In the genomic region with DNA sequence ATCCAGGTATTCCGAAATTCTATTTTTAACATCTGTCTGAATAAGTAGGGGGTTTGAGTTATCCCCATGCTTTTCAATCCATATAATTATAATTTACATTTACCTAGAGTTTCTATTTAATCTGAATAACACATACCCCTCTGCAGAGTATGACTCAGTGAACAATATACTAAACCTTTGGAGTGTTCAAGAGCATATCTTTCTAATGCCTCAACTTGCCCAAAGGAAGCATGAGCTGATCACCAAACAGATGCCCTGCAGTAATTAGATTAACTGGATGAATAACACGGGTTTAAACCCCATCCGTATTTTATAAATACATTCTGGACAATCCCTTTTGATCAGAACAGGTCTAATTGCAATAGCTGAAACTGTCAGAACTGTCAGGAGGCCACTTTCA, we compare ENCODE assay signal across 19 cellular contexts.
DNase-seq lines count a peak whose midpoint lies in the region; ATAC-seq, FAIRE-seq and TF ChIP-seq lines count a peak whose summit lies in the region.
"Had no signal": no experiment of that assay in that cellular context is flagged by ENCODE, and none has a peak within 500 bp of the region (broad histone marks: within the 10 kb centered on the region; RNA-seq: fewer than 3 reads in every experiment).

No MANE protein-coding gene starts in this region.

- CTCF ChIA-PET in MCF 10A (lab: Yijun Ruan, JAX), result interaction anchor here (0.7 kb wide), 1 partner anchor 17 kb away, joined by 3 read pairs; no protein-coding TSS in a partner anchor
- CTCF ChIA-PET in GM12878 (lab: Yijun Ruan, JAX), result interaction anchor here (1.0 to 1.8 kb wide), 3 partner anchors 10 to 42 kb away, joined by 3 to 11 read pairs (median 4); no protein-coding TSS in a partner anchor
- CTCF ChIA-PET in Caco-2 (lab: Charles Lee), result no interaction called here

- BruUV-seq in MCF 10A (replicated peaks; lab: Mats Ljungman, UMichigan) (no TSS peak), GM12878 (replicated peaks; lab: Mats Ljungman, UMichigan) (no TSS peak), Caco-2 (replicated peaks; lab: Mats Ljungman, UMichigan) (no TSS peak)

- H3K36me3 Mint-ChIP-seq in MCF 10A (ENCODE audit: insufficient read depth, unreplicated experiment) (no peaks in the 10 kb centered on the region), Caco-2 (ENCODE audit: insufficient read depth, unreplicated experiment) (peaks cover 7% of the 10 kb centered on the region), T-helper 17 cell (ENCODE audit: low read depth) (no peaks in the 10 kb centered on the region)

- no peak overlapping the region for H3K27ac ChIP-seq in breast epithelium
- H3K27ac ChIP-seq in GM12878 (ENCODE audit: control insufficient read depth, insufficient read depth), result no peak overlapping the region
- peak overlapping the region; percentile 35 for H3K27ac ChIP-seq in epithelial cell of prostate
- H3K27ac ChIP-seq: 22Rv1, C4-2B had no signal

- no peaks in the 10 kb centered on the region for H3K9me3 Mint-ChIP-seq in MCF 10A (ENCODE audit: unreplicated experiment)
- H3K9me3 Mint-ChIP-seq in Caco-2 (ENCODE audit: unreplicated experiment), result no peaks in the 10 kb centered on the region
- H3K9me3 Mint-ChIP-seq: CD4-positive, alpha-beta T cell; GM23338 had no signal

- in situ Hi-C loops in GM12878 (cut with MboI), result no loop called here

- ATAC-seq in GM12878 (no peak), T-helper 17 cell (no peak)
- ATAC-seq: A549, GM23338 had no signal

- H3K27ac Mint-ChIP-seq in MCF 10A (ENCODE audit: low read depth, unreplicated experiment), result peak overlapping the region; percentile 50
- H3K27ac Mint-ChIP-seq in Caco-2 (ENCODE audit: unreplicated experiment), result no peak overlapping the region
- no peak overlapping the region for H3K27ac Mint-ChIP-seq in T-helper 17 cell
- H3K27ac Mint-ChIP-seq: CD4-positive, alpha-beta T cell; GM23338 had no signal

- no peak for TF ChIP-seq POLR2A in breast epithelium (IDR thresholded peaks at IDR 0.05)
- TF ChIP-seq POLR2A in GM12878 (IDR thresholded peaks at IDR 0.05; ENCODE audit: low read depth, low read length), result no peak

- no peaks in the 10 kb centered on the region for H3K9me3 ChIP-seq in breast epithelium
- H3K9me3 ChIP-seq in GM12878 (replicated peaks; ENCODE audit: control insufficient read depth, insufficient read depth, low read length), result no peaks in the 10 kb centered on the region; the same call in 2 of the 3 replicates
- no peaks in the 10 kb centered on the region for H3K9me3 ChIP-seq in Caco-2
- no peaks in the 10 kb centered on the region for H3K9me3 ChIP-seq in T-helper 17 cell (ENCODE audit: control insufficient read depth, low read length, poor library complexity, severe bottlenecking)
- H3K9me3 ChIP-seq: A549 had no signal

- SMC1A ChIA-PET in GM12878 (lab: Charles Lee; ENCODE audit: uncharacterized antibody, unreplicated experiment), result interaction anchor here (0.6 to 1.5 kb wide), 8 partner anchors 9 to 268 kb away, joined by 3 to 6 read pairs (median 4); no protein-coding TSS in a partner anchor

- POLR2A ChIA-PET in MCF 10A (lab: Yijun Ruan, JAX), result no interaction called here
- POLR2A ChIA-PET in GM12878 (lab: Charles Lee), result interaction anchor here (1.2 to 1.5 kb wide), 2 partner anchors 8 to 249 kb away, joined by 4 read pairs; no protein-coding TSS in a partner anchor
- POLR2A ChIA-PET in Caco-2 (lab: Charles Lee), result no interaction called here

- no peak overlapping the region for H2AFZ ChIP-seq in GM12878 (ENCODE audit: control insufficient read depth, low read depth, low read length)
- H2AFZ ChIP-seq: GM23338 had no signal

- no peak for TF ChIP-seq CTCF in MCF 10A (IDR thresholded peaks at IDR 0.05; ENCODE audit: unreplicated experiment)
- TF ChIP-seq CTCF in breast epithelium (IDR thresholded peaks at IDR 0.05), result no peak
- no peak for TF ChIP-seq CTCF in GM12878 (IDR thresholded peaks at IDR 0.05 in 2 of 3, conservative IDR thresholded peaks at IDR 0.05 in 1 of 3; ENCODE audit: control insufficient read depth in 2 of 3, extremely low read depth in 1 of 3, insufficient read depth in 1 of 3, low read depth in 3 of 3, low read length in 3 of 3)
- TF ChIP-seq CTCF in Caco-2 (IDR thresholded peaks at IDR 0.05; ENCODE audit: insufficient read depth in 1 of 2, low read depth in 1 of 2, low read length in 1 of 2, severe bottlenecking in 1 of 2, unreplicated experiment in 1 of 2), result no peak

- TF ChIP-seq RAD21 in GM12878 (IDR thresholded peaks at IDR 0.05; ENCODE audit: insufficient read depth, low read depth, low read length), result no peak

- no peak overlapping the region for H3K9ac ChIP-seq in GM12878 (ENCODE audit: control insufficient read depth, insufficient read depth, low read length)

- H3K4me1 Mint-ChIP-seq in MCF 10A (ENCODE audit: insufficient read depth, unreplicated experiment), result peaks cover 39% of the 10 kb centered on the region
- peaks cover 17% of the 10 kb centered on the region for H3K4me1 Mint-ChIP-seq in Caco-2 (ENCODE audit: low read depth, unreplicated experiment)
- H3K4me1 Mint-ChIP-seq in T-helper 17 cell, result no peaks in the 10 kb centered on the region

- intact Hi-C loops in MCF 10A (cut with micrococcal nuclease) (no loop called here), breast epithelium (cut with DNase I; ENCODE audit: low total_unique reads) (no loop called here), GM12878 (cut with micrococcal nuclease; ENCODE audit: unreplicated experiment) (no loop called here), Caco-2 (cut with micrococcal nuclease; ENCODE audit: unreplicated experiment) (no loop called here)

- no peaks in the 10 kb centered on the region for H3K79me2 ChIP-seq in GM12878 (ENCODE audit: control insufficient read depth, insufficient read depth, low read length)

- H3K27me3 ChIP-seq in breast epithelium, result no peaks in the 10 kb centered on the region
- no peaks in the 10 kb centered on the region for H3K27me3 ChIP-seq in GM12878 (replicated peaks in 1 of 2; ENCODE audit: control insufficient read depth in 2 of 2, insufficient read depth in 2 of 2, low read length in 1 of 2)
- no peaks in the 10 kb centered on the region for H3K27me3 ChIP-seq in Caco-2 (replicated peaks; ENCODE audit: control insufficient read depth, insufficient read depth, low read length)

- H3K4me3 ChIP-seq in breast epithelium (no peak overlapping the region), GM12878 (no peak overlapping the region), Caco-2 (ENCODE audit: low read depth, low read length) (no peak overlapping the region)
- H3K4me3 ChIP-seq: A549, GM23338 had no signal

- no peak overlapping the region for H3K4me3 Mint-ChIP-seq in MCF 10A (ENCODE audit: unreplicated experiment)
- no peak overlapping the region for H3K4me3 Mint-ChIP-seq in Caco-2 (ENCODE audit: unreplicated experiment)
- no peak overlapping the region for H3K4me3 Mint-ChIP-seq in T-helper 17 cell
- H3K4me3 Mint-ChIP-seq: CD4-positive, alpha-beta T cell; GM23338 had no signal

- H4K20me1 ChIP-seq in GM12878 (ENCODE audit: control insufficient read depth, insufficient read depth), result no peaks in the 10 kb centered on the region

- H3K4me1 ChIP-seq in breast epithelium (no peaks in the 10 kb centered on the region), GM12878 (ENCODE audit: control insufficient read depth, insufficient read depth, low read length) (no peaks in the 10 kb centered on the region), Caco-2 (peaks cover 19% of the 10 kb centered on the region)

- H3K27me3 Mint-ChIP-seq in MCF 10A (ENCODE audit: insufficient read depth, unreplicated experiment), result no peaks in the 10 kb centered on the region
- H3K27me3 Mint-ChIP-seq in Caco-2 (ENCODE audit: insufficient read depth, unreplicated experiment), result no peaks in the 10 kb centered on the region
- no peaks in the 10 kb centered on the region for H3K27me3 Mint-ChIP-seq in T-helper 17 cell

- DNase-seq in MCF 10A (ENCODE audit: unreplicated experiment) (no peak), breast epithelium (ENCODE audit: low spot score in 2 of 2) (no peak), GM12878 (ENCODE audit: low read depth, low spot score) (no peak), epithelial cell of prostate (ENCODE audit: low read depth, low spot score) (no peak), Caco-2 (no peak), NCI-H446 treated with DMSO at 0.1 percent for 48 hours (lab: John Stamatoyannopoulos, UW) (no peak), T-helper 17 cell (no peak)
- DNase-seq: AML-193; CD4-positive, alpha-beta T cell; DMS153; DMS79; HCEC 1CT had no signal

- RAD21 ChIA-PET in GM12878 (lab: Charles Lee; ENCODE audit: unreplicated experiment), result interaction anchor here (0.7 to 1.5 kb wide), 3 partner anchors 10 to 36 kb away, joined by 3 to 4 read pairs (median 3); no protein-coding TSS in a partner anchor

- WGBS in GM12878 (ENCODE audit: insufficient coverage, insufficient replicate concordance, low lambda C conversion rate, missing lambda C conversion rate), result 0% methylated on average over 3 of the region's 3 CpGs

- no peak for FAIRE-seq in GM12878 (lab: Jason Lieb, UNC)
- FAIRE-seq: A549, GM12891, GM18507, H54 had no signal

- no peak for TF ChIP-seq EP300 in GM12878 (IDR thresholded peaks at IDR 0.05; ENCODE audit: borderline replicate concordance in 1 of 2, control insufficient read depth in 1 of 2, low read depth in 2 of 2, low read length in 2 of 2)

- no peak overlapping the region for H3K4me2 ChIP-seq in GM12878 (ENCODE audit: control insufficient read depth, insufficient read depth)
- H3K4me2 ChIP-seq: A549, GM23338 had no signal

- no peaks in the 10 kb centered on the region for H3K36me3 ChIP-seq in breast epithelium
- no peaks in the 10 kb centered on the region for H3K36me3 ChIP-seq in GM12878 (ENCODE audit: control insufficient read depth in 2 of 2, insufficient read depth in 2 of 2, low read length in 1 of 2)
- no peaks in the 10 kb centered on the region for H3K36me3 ChIP-seq in Caco-2 (ENCODE audit: control insufficient read depth, insufficient read depth, low read length)

TF ChIP-seq in GM12878, 131 proteins besides CTCF, POLR2A, EP300 and RAD21:
- TF ChIP-seq, protein P1, sequence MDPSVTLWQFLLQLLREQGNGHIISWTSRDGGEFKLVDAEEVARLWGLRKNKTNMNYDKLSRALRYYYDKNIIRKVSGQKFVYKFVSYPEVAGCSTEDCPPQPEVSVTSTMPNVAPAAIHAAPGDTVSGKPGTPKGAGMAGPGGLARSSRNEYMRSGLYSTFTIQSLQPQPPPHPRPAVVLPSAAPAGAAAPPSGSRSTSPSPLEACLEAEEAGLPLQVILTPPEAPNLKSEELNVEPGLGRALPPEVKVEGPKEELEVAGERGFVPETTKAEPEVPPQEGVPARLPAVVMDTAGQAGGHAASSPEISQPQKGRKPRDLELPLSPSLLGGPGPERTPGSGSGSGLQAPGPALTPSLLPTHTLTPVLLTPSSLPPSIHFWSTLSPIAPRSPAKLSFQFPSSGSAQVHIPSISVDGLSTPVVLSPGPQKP (IDR thresholded peaks at IDR 0.05; ENCODE audit: low read depth, low read length), result no peak
- TF ChIP-seq SMARCA5 (IDR thresholded peaks at IDR 0.05), result 0 out of 2 replicates have a peak, but pooled peaks have one; percentile 15
